Comparison of ENCODE assay signal across 16 cellular contexts in genomic region chr18:47560693-47561092, GRCh38.
"Had no signal": no experiment of that assay in that cellular context is flagged by ENCODE, and none has a peak within 500 bp of the region (broad histone marks: within the 10 kb centered on the region; RNA-seq: fewer than 3 reads in every experiment).

No MANE protein-coding gene starts in this region.

- FAIRE-seq: keratinocyte had no signal

- H3K4me3 ChIP-seq: left lung, mucosa of descending colon, right atrium auricular region, smooth muscle cell, transverse colon, vagina had no signal

- ATAC-seq: left lung; mucosa of descending colon; naive thymus-derived CD4-positive, alpha-beta T cell; stimulated activated naive CD8-positive, alpha-beta T cell treated with anti-CD3 and anti-CD28 coated beads, Interleukin-15, Interleukin-2, amounts not matched to agents 100 U/mL and 50 U/mL, for 24 hours had no signal

- H3K36me3 ChIP-seq: left lung, right atrium auricular region, transverse colon, vagina had no signal

- H3K27me3 ChIP-seq: right atrium auricular region, transverse colon, vagina had no signal

- DNase-seq: activated CD4-positive, CD25-positive, alpha-beta regulatory T cell treated with anti-CD3 and anti-CD28 coated beads, Interleukin-2, amount 50 U/mL, for 72 hours; activated naive CD8-positive, alpha-beta T cell treated with anti-CD3 and anti-CD28 coated beads for 36 hours; central memory CD4-positive, alpha-beta T cell; effector CD8-positive, alpha-beta T cell; foreskin melanocyte; left lung; mammary epithelial cell; mucosa of descending colon; naive thymus-derived CD4-positive, alpha-beta T cell; stimulated activated naive CD8-positive, alpha-beta T cell treated with anti-CD3 and anti-CD28 coated beads, Interleukin-15, Interleukin-2, amounts not matched to agents 100 U/mL and 50 U/mL, for 24 hours; T-helper 9 cell; transverse colon had no signal

- H3K4me2 ChIP-seq: smooth muscle cell had no signal

- H3K9me3 ChIP-seq: left lung, mucosa of descending colon, right atrium auricular region, transverse colon, vagina had no signal

- H3K4me1 ChIP-seq: left lung, right atrium auricular region, transverse colon, vagina had no signal

- H3K27ac ChIP-seq: left lung, right atrium auricular region, transverse colon, vagina had no signal
